Comparison of ENCODE assay signal across 11 cellular contexts in genomic region chr19:18002347-18002850, GRCh38. TPM values are rescaled to one million over a fixed set of nuclear protein-coding genes. Genes with fewer than 3 reads are reported as not detected.
DNase-seq lines count a peak whose midpoint lies in the region; ATAC-seq and TF ChIP-seq lines count a peak whose summit lies in the region.
"Had no signal": no experiment of that assay in that cellular context is flagged by ENCODE, and none has a peak within 500 bp of the region (broad histone marks: within the 10 kb centered on the region; RNA-seq: fewer than 3 reads in every experiment).

No MANE protein-coding gene starts in this region.

- H3K4me3 ChIP-seq in breast epithelium (peak overlapping the region; percentile 77 to 83 (median 80)), muscle layer of duodenum (ENCODE audit: low read depth in 1 of 2, low read length in 2 of 2) (peak overlapping the region; percentile 48 to 74), testis (peak overlapping the region in 1 of 2 donors; percentile 63)
- H3K4me3 ChIP-seq: cardiac muscle cell had no signal

- TF ChIP-seq POLR2A in breast epithelium (IDR thresholded peaks at IDR 0.05) = no peak
- TF ChIP-seq POLR2A in testis (IDR thresholded peaks at IDR 0.05) = no peak

- 48 to 72% methylated on average over 6 to 27 of the region's 27 CpGs for WGBS in testis, 2 donors

- TF ChIP-seq CTCF in CD14-positive monocyte (IDR thresholded peaks at IDR 0.05) (no peak), breast epithelium (IDR thresholded peaks at IDR 0.05) (no peak), testis (IDR thresholded peaks at IDR 0.05) (no peak)

- H3K9me3 ChIP-seq in breast epithelium = no peaks in the 10 kb centered on the region
- no peaks in the 10 kb centered on the region for H3K9me3 ChIP-seq in muscle layer of duodenum (ENCODE audit: control insufficient read depth in 1 of 2, low read length in 2 of 2)
- no peaks in the 10 kb centered on the region for H3K9me3 ChIP-seq in testis
- H3K9me3 ChIP-seq: pancreas had no signal

- H3K36me3 ChIP-seq in breast epithelium (no peaks in the 10 kb centered on the region), muscle layer of duodenum (ENCODE audit: control insufficient read depth in 1 of 2, insufficient read depth in 2 of 2, low read length in 2 of 2) (no peaks in the 10 kb centered on the region), testis (ENCODE audit: low read depth, missing control alignments) (no peaks in the 10 kb centered on the region)
- H3K36me3 ChIP-seq: cardiac muscle cell, pancreas had no signal

- H3K4me3 Mint-ChIP-seq in CD14-positive monocyte = peak overlapping the region; percentile 90 to 92

- peak; percentile 84 for DNase-seq in CD14-positive monocyte (ENCODE audit: low spot score)
- DNase-seq in MV-4-11 (lab: John Stamatoyannopoulos, UW) = peak; percentile 86
- no peak for DNase-seq in breast epithelium (ENCODE audit: low spot score in 2 of 2)
- DNase-seq in testis = no peak
- DNase-seq in GOT3 (lab: John Stamatoyannopoulos, UW) = no peak
- DNase-seq in COLO829 (ENCODE audit: low spot score) = no peak
- DNase-seq: NCI-H226 had no signal

- peak overlapping the region; percentile 89 to 94 (median 92) for H3K27ac Mint-ChIP-seq in CD14-positive monocyte

- no peaks in the 10 kb centered on the region for H3K4me1 ChIP-seq in breast epithelium
- peaks cover 0 to 12% of the 10 kb centered on the region in 2 donors for H3K4me1 ChIP-seq in muscle layer of duodenum (ENCODE audit: control insufficient read depth in 1 of 2, insufficient read depth in 2 of 2, low read length in 2 of 2)
- H3K4me1 ChIP-seq in testis = peaks cover 4% of the 10 kb centered on the region

- H3K27me3 Mint-ChIP-seq in CD14-positive monocyte (ENCODE audit: low read depth in 3 of 3) = no peaks in the 10 kb centered on the region

- H3K27ac ChIP-seq in breast epithelium (peak overlapping the region; percentile 90), muscle layer of duodenum (ENCODE audit: low read length) (peak overlapping the region; percentile 21), testis (no peak overlapping the region)
- H3K27ac ChIP-seq: cardiac muscle cell had no signal

- H3K27me3 ChIP-seq in breast epithelium = no peaks in the 10 kb centered on the region
- H3K27me3 ChIP-seq in muscle layer of duodenum (ENCODE audit: low read depth, low read length) = no peaks in the 10 kb centered on the region
- no peaks in the 10 kb centered on the region for H3K27me3 ChIP-seq in testis
- H3K27me3 ChIP-seq: pancreas had no signal

- H3K4me1 Mint-ChIP-seq in CD14-positive monocyte = peaks cover 39% of the 10 kb centered on the region

- peaks cover 0 to 2% (median 0%) of the 10 kb centered on the region in 7 donors for H3K9me3 Mint-ChIP-seq in CD14-positive monocyte

- intact Hi-C loops in CD14-positive monocyte (cut with micrococcal nuclease) (loop anchor here in 1 of 2 donors (5.0 kb wide), 1 partner anchor 110 kb away; no protein-coding TSS in a partner anchor), breast epithelium (cut with DNase I; ENCODE audit: low total_unique reads) (no loop called here), testis (cut with DNase I; ENCODE audit: low total_unique reads) (no loop called here)

- no peak for ATAC-seq in HG03342 (IDR thresholded peaks at IDR 0.05; ENCODE audit: unreplicated experiment)

- peaks cover 5 to 34% of the 10 kb centered on the region in 2 donors for H3K36me3 Mint-ChIP-seq in CD14-positive monocyte

RNA-seq across cellular contexts. Expression of gene ARRDC2, which starts 5.6 kb away (rescaled TPM):
- polyA plus RNA-seq in CD14-positive monocyte (10 to 100 TPM; 13.8 to 23.9 TPM), testis (ENCODE audit: insufficient read depth, low read depth, low replicate concordance) (10.3 TPM)
- total RNA-seq in breast epithelium (10 to 100 TPM; 49.4 to 89.3 (median 53.4) TPM), testis (10 to 100 TPM; 13.0 to 15.3 TPM)

RNA-seq across cellular contexts. Expression of gene KCNN1, which starts 35.5 kb away (rescaled TPM):
- not detected for polyA plus RNA-seq in CD14-positive monocyte
- total RNA-seq in breast epithelium = under 1 TPM in 2 of 3 donors, not detected in 1; 0.33 to 0.59 TPM
- 10 to 100 TPM; 10.3 to 15.9 TPM for total RNA-seq in testis
- polyA plus RNA-seq in testis (ENCODE audit: insufficient read depth, low read depth, low replicate concordance) = 4.4 TPM

Comparison
In these comparisons a context has a peak if more than half of its experiments do, and no peak if none do; other contexts are left out.
1. DNase-seq: peak in CD14-positive monocyte (single experiment) and MV-4-11 (single experiment); none in breast epithelium (0 of 2), testis (single experiment), GOT3 (single experiment) and COLO829 (single experiment).
2. H3K27ac ChIP-seq: peak in breast epithelium (2 of 2) and muscle layer of duodenum (single experiment); none in testis (0 of 2).
3. RNA of gene KCNN1, which starts 35.5 kb away (total RNA-seq): 10.3 to 15.9 TPM in testis; 0.33 to 0.59 TPM in breast epithelium; every median in the first group is over 4 times any median in the second.